In the genomic region with DNA sequence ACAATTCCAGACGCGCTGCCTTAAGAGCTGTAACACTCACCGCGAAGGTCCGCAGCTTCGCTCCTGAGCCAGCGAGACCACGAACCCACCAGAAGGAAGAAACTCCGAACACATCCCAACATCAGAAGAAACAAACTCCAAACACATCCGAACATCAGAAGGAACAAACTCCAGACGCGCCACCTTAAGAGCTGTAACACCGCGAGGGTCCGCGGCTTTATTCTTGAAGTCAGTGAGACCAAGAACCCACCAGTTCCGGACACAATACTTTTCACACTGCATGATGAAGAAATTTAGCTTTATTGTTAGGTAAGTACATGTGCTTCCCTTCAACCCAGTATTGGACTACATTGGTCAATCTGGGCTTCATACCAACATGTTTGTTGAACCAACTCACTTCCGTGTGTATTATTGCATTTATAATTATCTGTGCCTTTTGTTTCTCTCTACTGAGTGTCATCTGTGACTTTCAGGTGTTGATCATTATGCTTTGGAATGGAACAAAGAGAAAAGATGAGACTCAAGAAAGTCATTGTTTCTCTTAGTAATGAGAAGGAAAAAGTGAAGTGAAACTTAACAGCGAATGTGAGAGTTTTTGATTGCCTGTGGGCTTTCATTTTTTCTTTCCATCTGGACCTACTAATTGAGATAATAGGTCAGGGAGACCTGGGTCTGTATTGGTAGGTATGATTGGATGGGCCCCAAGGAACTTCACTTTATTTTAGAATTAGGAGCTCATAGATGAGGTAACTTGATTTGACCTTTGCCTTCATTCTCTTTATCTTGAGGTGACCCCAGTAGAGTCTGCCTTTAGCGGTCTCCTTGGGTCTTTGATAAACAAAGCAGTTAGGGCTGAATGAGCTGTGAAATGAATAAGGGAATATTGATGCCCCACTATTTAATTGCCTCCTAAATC, we compare ENCODE assay signal across 1 cellular context.
TF ChIP-seq lines count a peak whose summit lies in the region.

No MANE protein-coding gene starts in this region.

TF ChIP-seq in GM12878, 131 proteins besides CTCF, POLR2A, EP300 and RAD21 (continued from another document):
- TF ChIP-seq, protein P1, sequence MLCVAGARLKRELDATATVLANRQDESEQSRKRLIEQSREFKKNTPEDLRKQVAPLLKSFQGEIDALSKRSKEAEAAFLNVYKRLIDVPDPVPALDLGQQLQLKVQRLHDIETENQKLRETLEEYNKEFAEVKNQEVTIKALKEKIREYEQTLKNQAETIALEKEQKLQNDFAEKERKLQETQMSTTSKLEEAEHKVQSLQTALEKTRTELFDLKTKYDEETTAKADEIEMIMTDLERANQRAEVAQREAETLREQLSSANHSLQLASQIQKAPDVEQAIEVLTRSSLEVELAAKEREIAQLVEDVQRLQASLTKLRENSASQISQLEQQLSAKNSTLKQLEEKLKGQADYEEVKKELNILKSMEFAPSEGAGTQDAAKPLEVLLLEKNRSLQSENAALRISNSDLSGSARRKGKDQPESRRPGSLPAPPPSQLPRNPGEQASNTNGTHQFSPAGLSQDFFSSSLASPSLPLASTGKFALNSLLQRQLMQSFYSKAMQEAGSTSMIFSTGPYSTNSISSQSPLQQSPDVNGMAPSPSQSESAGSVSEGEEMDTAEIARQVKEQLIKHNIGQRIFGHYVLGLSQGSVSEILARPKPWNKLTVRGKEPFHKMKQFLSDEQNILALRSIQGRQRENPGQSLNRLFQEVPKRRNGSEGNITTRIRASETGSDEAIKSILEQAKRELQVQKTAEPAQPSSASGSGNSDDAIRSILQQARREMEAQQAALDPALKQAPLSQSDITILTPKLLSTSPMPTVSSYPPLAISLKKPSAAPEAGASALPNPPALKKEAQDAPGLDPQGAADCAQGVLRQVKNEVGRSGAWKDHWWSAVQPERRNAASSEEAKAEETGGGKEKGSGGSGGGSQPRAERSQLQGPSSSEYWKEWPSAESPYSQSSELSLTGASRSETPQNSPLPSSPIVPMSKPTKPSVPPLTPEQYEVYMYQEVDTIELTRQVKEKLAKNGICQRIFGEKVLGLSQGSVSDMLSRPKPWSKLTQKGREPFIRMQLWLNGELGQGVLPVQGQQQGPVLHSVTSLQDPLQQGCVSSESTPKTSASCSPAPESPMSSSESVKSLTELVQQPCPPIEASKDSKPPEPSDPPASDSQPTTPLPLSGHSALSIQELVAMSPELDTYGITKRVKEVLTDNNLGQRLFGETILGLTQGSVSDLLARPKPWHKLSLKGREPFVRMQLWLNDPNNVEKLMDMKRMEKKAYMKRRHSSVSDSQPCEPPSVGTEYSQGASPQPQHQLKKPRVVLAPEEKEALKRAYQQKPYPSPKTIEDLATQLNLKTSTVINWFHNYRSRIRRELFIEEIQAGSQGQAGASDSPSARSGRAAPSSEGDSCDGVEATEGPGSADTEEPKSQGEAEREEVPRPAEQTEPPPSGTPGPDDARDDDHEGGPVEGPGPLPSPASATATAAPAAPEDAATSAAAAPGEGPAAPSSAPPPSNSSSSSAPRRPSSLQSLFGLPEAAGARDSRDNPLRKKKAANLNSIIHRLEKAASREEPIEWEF (IDR thresholded peaks at IDR 0.05; ENCODE audit: insufficient replicate concordance, low read depth, low read length), result peak; percentile 81
- TF ChIP-seq KAT2A (conservative IDR thresholded peaks at IDR 0.05; ENCODE audit: control insufficient read depth, low read depth, low read length) (no peak), MXI1 (IDR thresholded peaks at IDR 0.05; ENCODE audit: low read depth, low read length) (no peak), RUNX3 (IDR thresholded peaks at IDR 0.05; ENCODE audit: low read length) (peak; percentile 32), TBL1XR1 (IDR thresholded peaks at IDR 0.05; ENCODE audit: low read depth, low read length) (peak; percentile 72; the same call in 1 of the 2 replicates)
TF ChIP-seq in GM12878: peak in this region for 43.
